Comparison of ENCODE assay signal across 1 cellular context in the genomic region with DNA sequence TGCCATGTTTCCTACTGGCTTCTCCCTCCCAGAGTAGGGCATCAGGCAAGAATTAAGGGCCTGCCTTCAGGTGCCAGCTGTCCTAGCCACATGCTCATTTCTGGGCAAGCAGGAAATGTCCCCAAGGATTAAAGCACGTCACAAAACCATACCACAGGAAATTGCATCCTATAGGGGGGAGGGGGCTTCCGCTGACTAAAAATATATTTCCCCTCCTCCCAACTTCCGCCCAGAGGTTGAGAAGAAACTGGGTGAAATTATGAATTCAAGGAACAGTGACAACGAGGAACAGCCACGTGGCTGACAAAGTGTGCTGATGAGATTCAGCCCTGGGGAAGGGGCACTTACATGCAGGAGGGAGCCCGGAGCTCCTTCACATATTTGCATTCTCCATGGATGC.
TF ChIP-seq lines count a peak whose summit lies in the region.

No MANE protein-coding gene starts in this region.

TF ChIP-seq in K562, 482 proteins besides CTCF, POLR2A, EP300 and RAD21:
- TF ChIP-seq ZBTB17 (CRISPR knock-in tag; IDR thresholded peaks at IDR 0.05) (no peak; the same call in 1 of the 2 replicates), EP400 (IDR thresholded peaks at IDR 0.05) (no peak), ARNT (IDR thresholded peaks at IDR 0.05) (no peak), HDAC8 (tag; IDR thresholded peaks at IDR 0.05) (no peak), MYC (IDR thresholded peaks at IDR 0.05; ENCODE audit: low read depth, low read length) (0 out of 2 replicates have a peak, but pooled peaks have one; percentile 16), MYC (CRISPR knock-in tag; IDR thresholded peaks at IDR 0.05; ENCODE audit: borderline replicate concordance, low read depth) (no peak), PHF21A (IDR thresholded peaks at IDR 0.05; ENCODE audit: borderline replicate concordance, low read depth) (no peak), JUNB (CRISPR knock-in tag; conservative IDR thresholded peaks at IDR 0.05) (no peak), CXXC5 (CRISPR knock-in tag; IDR thresholded peaks at IDR 0.05) (peak; percentile 27; the same call in 1 of the 2 replicates), L3MBTL2 (IDR thresholded peaks at IDR 0.05) (peak; percentile 68), CAMTA2 (CRISPR knock-in tag; conservative IDR thresholded peaks at IDR 0.05) (no peak), GABPA (tag; conservative IDR thresholded peaks at IDR 0.05; ENCODE audit: low read depth) (peak; percentile 82)
- TF ChIP-seq, protein P1, sequence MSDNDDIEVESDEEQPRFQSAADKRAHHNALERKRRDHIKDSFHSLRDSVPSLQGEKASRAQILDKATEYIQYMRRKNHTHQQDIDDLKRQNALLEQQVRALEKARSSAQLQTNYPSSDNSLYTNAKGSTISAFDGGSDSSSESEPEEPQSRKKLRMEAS (CRISPR knock-in tag; IDR thresholded peaks at IDR 0.05) = peak; percentile 29; the same call in 1 of the 2 replicates
- TF ChIP-seq, protein P2, sequence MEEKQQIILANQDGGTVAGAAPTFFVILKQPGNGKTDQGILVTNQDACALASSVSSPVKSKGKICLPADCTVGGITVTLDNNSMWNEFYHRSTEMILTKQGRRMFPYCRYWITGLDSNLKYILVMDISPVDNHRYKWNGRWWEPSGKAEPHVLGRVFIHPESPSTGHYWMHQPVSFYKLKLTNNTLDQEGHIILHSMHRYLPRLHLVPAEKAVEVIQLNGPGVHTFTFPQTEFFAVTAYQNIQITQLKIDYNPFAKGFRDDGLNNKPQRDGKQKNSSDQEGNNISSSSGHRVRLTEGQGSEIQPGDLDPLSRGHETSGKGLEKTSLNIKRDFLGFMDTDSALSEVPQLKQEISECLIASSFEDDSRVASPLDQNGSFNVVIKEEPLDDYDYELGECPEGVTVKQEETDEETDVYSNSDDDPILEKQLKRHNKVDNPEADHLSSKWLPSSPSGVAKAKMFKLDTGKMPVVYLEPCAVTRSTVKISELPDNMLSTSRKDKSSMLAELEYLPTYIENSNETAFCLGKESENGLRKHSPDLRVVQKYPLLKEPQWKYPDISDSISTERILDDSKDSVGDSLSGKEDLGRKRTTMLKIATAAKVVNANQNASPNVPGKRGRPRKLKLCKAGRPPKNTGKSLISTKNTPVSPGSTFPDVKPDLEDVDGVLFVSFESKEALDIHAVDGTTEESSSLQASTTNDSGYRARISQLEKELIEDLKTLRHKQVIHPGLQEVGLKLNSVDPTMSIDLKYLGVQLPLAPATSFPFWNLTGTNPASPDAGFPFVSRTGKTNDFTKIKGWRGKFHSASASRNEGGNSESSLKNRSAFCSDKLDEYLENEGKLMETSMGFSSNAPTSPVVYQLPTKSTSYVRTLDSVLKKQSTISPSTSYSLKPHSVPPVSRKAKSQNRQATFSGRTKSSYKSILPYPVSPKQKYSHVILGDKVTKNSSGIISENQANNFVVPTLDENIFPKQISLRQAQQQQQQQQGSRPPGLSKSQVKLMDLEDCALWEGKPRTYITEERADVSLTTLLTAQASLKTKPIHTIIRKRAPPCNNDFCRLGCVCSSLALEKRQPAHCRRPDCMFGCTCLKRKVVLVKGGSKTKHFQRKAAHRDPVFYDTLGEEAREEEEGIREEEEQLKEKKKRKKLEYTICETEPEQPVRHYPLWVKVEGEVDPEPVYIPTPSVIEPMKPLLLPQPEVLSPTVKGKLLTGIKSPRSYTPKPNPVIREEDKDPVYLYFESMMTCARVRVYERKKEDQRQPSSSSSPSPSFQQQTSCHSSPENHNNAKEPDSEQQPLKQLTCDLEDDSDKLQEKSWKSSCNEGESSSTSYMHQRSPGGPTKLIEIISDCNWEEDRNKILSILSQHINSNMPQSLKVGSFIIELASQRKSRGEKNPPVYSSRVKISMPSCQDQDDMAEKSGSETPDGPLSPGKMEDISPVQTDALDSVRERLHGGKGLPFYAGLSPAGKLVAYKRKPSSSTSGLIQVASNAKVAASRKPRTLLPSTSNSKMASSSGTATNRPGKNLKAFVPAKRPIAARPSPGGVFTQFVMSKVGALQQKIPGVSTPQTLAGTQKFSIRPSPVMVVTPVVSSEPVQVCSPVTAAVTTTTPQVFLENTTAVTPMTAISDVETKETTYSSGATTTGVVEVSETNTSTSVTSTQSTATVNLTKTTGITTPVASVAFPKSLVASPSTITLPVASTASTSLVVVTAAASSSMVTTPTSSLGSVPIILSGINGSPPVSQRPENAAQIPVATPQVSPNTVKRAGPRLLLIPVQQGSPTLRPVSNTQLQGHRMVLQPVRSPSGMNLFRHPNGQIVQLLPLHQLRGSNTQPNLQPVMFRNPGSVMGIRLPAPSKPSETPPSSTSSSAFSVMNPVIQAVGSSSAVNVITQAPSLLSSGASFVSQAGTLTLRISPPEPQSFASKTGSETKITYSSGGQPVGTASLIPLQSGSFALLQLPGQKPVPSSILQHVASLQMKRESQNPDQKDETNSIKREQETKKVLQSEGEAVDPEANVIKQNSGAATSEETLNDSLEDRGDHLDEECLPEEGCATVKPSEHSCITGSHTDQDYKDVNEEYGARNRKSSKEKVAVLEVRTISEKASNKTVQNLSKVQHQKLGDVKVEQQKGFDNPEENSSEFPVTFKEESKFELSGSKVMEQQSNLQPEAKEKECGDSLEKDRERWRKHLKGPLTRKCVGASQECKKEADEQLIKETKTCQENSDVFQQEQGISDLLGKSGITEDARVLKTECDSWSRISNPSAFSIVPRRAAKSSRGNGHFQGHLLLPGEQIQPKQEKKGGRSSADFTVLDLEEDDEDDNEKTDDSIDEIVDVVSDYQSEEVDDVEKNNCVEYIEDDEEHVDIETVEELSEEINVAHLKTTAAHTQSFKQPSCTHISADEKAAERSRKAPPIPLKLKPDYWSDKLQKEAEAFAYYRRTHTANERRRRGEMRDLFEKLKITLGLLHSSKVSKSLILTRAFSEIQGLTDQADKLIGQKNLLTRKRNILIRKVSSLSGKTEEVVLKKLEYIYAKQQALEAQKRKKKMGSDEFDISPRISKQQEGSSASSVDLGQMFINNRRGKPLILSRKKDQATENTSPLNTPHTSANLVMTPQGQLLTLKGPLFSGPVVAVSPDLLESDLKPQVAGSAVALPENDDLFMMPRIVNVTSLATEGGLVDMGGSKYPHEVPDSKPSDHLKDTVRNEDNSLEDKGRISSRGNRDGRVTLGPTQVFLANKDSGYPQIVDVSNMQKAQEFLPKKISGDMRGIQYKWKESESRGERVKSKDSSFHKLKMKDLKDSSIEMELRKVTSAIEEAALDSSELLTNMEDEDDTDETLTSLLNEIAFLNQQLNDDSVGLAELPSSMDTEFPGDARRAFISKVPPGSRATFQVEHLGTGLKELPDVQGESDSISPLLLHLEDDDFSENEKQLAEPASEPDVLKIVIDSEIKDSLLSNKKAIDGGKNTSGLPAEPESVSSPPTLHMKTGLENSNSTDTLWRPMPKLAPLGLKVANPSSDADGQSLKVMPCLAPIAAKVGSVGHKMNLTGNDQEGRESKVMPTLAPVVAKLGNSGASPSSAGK (IDR thresholded peaks at IDR 0.05) = peak; percentile 54
- TF ChIP-seq, protein P3, sequence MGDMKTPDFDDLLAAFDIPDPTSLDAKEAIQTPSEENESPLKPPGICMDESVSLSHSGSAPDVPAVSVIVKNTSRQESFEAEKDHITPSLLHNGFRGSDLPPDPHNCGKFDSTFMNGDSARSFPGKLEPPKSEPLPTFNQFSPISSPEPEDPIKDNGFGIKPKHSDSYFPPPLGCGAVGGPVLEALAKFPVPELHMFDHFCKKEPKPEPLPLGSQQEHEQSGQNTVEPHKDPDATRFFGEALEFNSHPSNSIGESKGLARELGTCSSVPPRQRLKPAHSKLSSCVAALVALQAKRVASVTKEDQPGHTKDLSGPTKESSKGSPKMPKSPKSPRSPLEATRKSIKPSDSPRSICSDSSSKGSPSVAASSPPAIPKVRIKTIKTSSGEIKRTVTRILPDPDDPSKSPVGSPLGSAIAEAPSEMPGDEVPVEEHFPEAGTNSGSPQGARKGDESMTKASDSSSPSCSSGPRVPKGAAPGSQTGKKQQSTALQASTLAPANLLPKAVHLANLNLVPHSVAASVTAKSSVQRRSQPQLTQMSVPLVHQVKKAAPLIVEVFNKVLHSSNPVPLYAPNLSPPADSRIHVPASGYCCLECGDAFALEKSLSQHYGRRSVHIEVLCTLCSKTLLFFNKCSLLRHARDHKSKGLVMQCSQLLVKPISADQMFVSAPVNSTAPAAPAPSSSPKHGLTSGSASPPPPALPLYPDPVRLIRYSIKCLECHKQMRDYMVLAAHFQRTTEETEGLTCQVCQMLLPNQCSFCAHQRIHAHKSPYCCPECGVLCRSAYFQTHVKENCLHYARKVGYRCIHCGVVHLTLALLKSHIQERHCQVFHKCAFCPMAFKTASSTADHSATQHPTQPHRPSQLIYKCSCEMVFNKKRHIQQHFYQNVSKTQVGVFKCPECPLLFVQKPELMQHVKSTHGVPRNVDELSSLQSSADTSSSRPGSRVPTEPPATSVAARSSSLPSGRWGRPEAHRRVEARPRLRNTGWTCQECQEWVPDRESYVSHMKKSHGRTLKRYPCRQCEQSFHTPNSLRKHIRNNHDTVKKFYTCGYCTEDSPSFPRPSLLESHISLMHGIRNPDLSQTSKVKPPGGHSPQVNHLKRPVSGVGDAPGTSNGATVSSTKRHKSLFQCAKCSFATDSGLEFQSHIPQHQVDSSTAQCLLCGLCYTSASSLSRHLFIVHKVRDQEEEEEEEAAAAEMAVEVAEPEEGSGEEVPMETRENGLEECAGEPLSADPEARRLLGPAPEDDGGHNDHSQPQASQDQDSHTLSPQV (IDR thresholded peaks at IDR 0.05) = 0 out of 2 replicates have a peak, but pooled peaks have one; percentile 24
